ENCODE assay signal across 29 cellular contexts in genomic region chr1:176816232-176816631, GRCh38.
DNase-seq lines count a peak whose midpoint lies in the region; ATAC-seq, FAIRE-seq and TF ChIP-seq lines count a peak whose summit lies in the region.
"Had no signal": no experiment of that assay in that cellular context is flagged by ENCODE, and none has a peak within 500 bp of the region (broad histone marks: within the 10 kb centered on the region; RNA-seq: fewer than 3 reads in every experiment).

No MANE protein-coding gene starts in this region.

- no peak for TF ChIP-seq EP300 in H1 (IDR thresholded peaks at IDR 0.05; ENCODE audit: borderline replicate concordance in 1 of 2, low read depth in 2 of 2, low read length in 2 of 2)
- no peak for TF ChIP-seq EP300 in gastroesophageal sphincter (IDR thresholded peaks at IDR 0.05)

- H4K8ac ChIP-seq in H9 (replicated peaks; ENCODE audit: insufficient read length, low read depth, low read length): no peak overlapping the region
- no peak overlapping the region for H4K8ac ChIP-seq in H1 (ENCODE audit: extremely low read depth, insufficient read depth, low read length)
- H4K8ac ChIP-seq in mesendoderm (ENCODE audit: low read depth, low read length): no peak overlapping the region

- FAIRE-seq in H1 (lab: Jason Lieb, UNC): no peak
- FAIRE-seq: A204.1, GM12878, GM12892, GM18507 had no signal

- H3K27me3 Mint-ChIP-seq in GM23338 (ENCODE audit: insufficient read depth, low read depth, poor library complexity) (no peaks in the 10 kb centered on the region), H9 (ENCODE audit: low read depth) (no peaks in the 10 kb centered on the region)
- H3K27me3 Mint-ChIP-seq: CD4-positive, CD25-positive, alpha-beta regulatory T cell; CD8-positive, alpha-beta memory T cell had no signal

- TF ChIP-seq RAD21 in H1 (IDR thresholded peaks at IDR 0.05 in 1 of 2, conservative IDR thresholded peaks at IDR 0.05 in 1 of 2; ENCODE audit: low read depth in 2 of 2, low read length in 2 of 2): no peak

- H3K79me1 ChIP-seq in H9 (ENCODE audit: insufficient read depth, low read depth, low read length, poor library complexity, severe bottlenecking) (no peaks in the 10 kb centered on the region), H1 (ENCODE audit: low read depth, low read length) (no peaks in the 10 kb centered on the region), mesendoderm (ENCODE audit: low read length) (no peaks in the 10 kb centered on the region)

- H3K56ac ChIP-seq in H9 (ENCODE audit: insufficient read length, low read depth, low read length) (no peak overlapping the region), H1 (replicated peaks; ENCODE audit: insufficient read length, low read depth, low read length) (no peak overlapping the region), mesendoderm (ENCODE audit: low read length) (peak overlapping the region; percentile 63)

- no peak overlapping the region for H4K91ac ChIP-seq in H9 (ENCODE audit: insufficient read length, low read depth, low read length)
- no peak overlapping the region for H4K91ac ChIP-seq in H1 (replicated peaks; ENCODE audit: insufficient read length, low read length)

- peaks cover 32% of the 10 kb centered on the region for H3K4me1 ChIP-seq in GM23338 (ENCODE audit: insufficient read depth)
- H3K4me1 ChIP-seq in H9 (ENCODE audit: insufficient read depth, low read length): peaks cover 5% of the 10 kb centered on the region
- peaks cover 2 to 8% (median 3%) of the 10 kb centered on the region in 4 experiments; a peak in 4 of 7 replicates for H3K4me1 ChIP-seq in H1 (replicated peaks in 1 of 4; ENCODE audit: control insufficient read depth in 3 of 4, insufficient read depth in 4 of 4, low read length in 3 of 4)
- H3K4me1 ChIP-seq in mesendoderm (ENCODE audit: control insufficient read depth, low read depth, low read length): peaks cover 10% of the 10 kb centered on the region
- peaks cover 0 to 3% (median 0%) of the 10 kb centered on the region in 3 donors for H3K4me1 ChIP-seq in gastroesophageal sphincter
- H3K4me1 ChIP-seq: BE2C had no signal

- no peak overlapping the region for H3K4ac ChIP-seq in H9 (ENCODE audit: low read depth, low read length)
- peak overlapping the region; percentile 81 for H3K4ac ChIP-seq in H1 (replicated peaks; ENCODE audit: insufficient read length, low read depth, low read length)
- no peak overlapping the region for H3K4ac ChIP-seq in mesendoderm (ENCODE audit: low read depth, low read length)

- H3K4me2 ChIP-seq in GM23338 (no peak overlapping the region), H9 (ENCODE audit: insufficient read depth, insufficient read length, low read length) (no peak overlapping the region), H1 (ENCODE audit: insufficient read depth in 1 of 2, low read depth in 2 of 2, low read length in 2 of 2) (no peak overlapping the region), mesendoderm (ENCODE audit: low read length) (no peak overlapping the region)
- H3K4me2 ChIP-seq: BLaER1 had no signal

- POLR2A ChIA-PET in H1 (lab: Charles Lee; ENCODE audit: partially characterized antibody): no interaction called here

- no CpG with 5 or more reads among the region's 3 CpGs for WGBS in H9 (ENCODE audit: extremely low coverage, insufficient read length, low lambda C conversion rate)
- 86% methylated on average over 3 of the region's 3 CpGs; no CpG with 5 or more reads in 1 of the 2 experiments for WGBS in H1 (ENCODE audit: extremely low coverage in 1 of 2, insufficient coverage in 1 of 2, insufficient read length in 1 of 2, insufficient replicate concordance in 2 of 2, low coverage in 1 of 2, low lambda C conversion rate in 2 of 2, missing lambda C conversion rate in 1 of 2), 2 experiments
- WGBS in mesendoderm (ENCODE audit: extremely low coverage, insufficient coverage, low lambda C conversion rate): no CpG with 5 or more reads among the region's 3 CpGs
- 81 to 86% methylated on average over 2 to 3 of the region's 3 CpGs for WGBS in gastroesophageal sphincter (ENCODE audit: low coverage in 1 of 2), 2 donors

- H2BK20ac ChIP-seq in H9 (ENCODE audit: low read depth, low read length, poor library complexity, severe bottlenecking) (no peak overlapping the region), H1 (ENCODE audit: low read length) (no peak overlapping the region)

- no peaks in the 10 kb centered on the region for H3F3A ChIP-seq in GM23338 (replicated peaks; ENCODE audit: low read depth)

- no peak overlapping the region for H3K27ac ChIP-seq in GM23338 (ENCODE audit: low read depth)
- no peak overlapping the region for H3K27ac ChIP-seq in H9 (ENCODE audit: insufficient read length, low read depth, low read length)
- no peak overlapping the region for H3K27ac ChIP-seq in H1 (ENCODE audit: low read depth, low read length)
- no peak overlapping the region for H3K27ac ChIP-seq in mesendoderm (ENCODE audit: low read depth, low read length)
- H3K27ac ChIP-seq in gastroesophageal sphincter: no peak overlapping the region
- H3K27ac ChIP-seq: BLaER1 had no signal

- H2BK15ac ChIP-seq in H9 (ENCODE audit: low read depth, low read length) (no peak overlapping the region), H1 (ENCODE audit: low read length) (0 out of 2 replicates have a peak overlapping the region, but pooled peaks have one; percentile 72), mesendoderm (replicated peaks; ENCODE audit: low read depth) (no peak overlapping the region)

- H3K36me3 Mint-ChIP-seq in GM23338 (ENCODE audit: low read depth): peaks cover 3% of the 10 kb centered on the region; the same call in 1 of the 3 replicates
- H3K36me3 Mint-ChIP-seq in H9 (ENCODE audit: insufficient read depth in 1 of 3, low read depth in 3 of 3): no peaks in the 10 kb centered on the region
- H3K36me3 Mint-ChIP-seq: CD14-positive monocyte; CD4-positive, alpha-beta memory T cell; CD4-positive, CD25-positive, alpha-beta regulatory T cell; CD8-positive, alpha-beta memory T cell had no signal

- no peak overlapping the region for H3T11ph ChIP-seq in H9 (ENCODE audit: low read length)

- TF ChIP-seq POLR2A in H1 (IDR thresholded peaks at IDR 0.05; ENCODE audit: control extremely low read depth in 1 of 2, low read depth in 2 of 2, low read length in 2 of 2) (no peak), gastroesophageal sphincter (IDR thresholded peaks at IDR 0.05) (no peak)

- H3K4me3 Mint-ChIP-seq in GM23338: no peak overlapping the region
- H3K4me3 Mint-ChIP-seq in H9: no peak overlapping the region
- H3K4me3 Mint-ChIP-seq: CD14-positive monocyte; CD4-positive, alpha-beta memory T cell; CD4-positive, CD25-positive, alpha-beta regulatory T cell; CD8-positive, alpha-beta memory T cell had no signal

- DNase-seq in GM23338 (ENCODE audit: low spot score) (peak; percentile 30), H9 (no peak), H1 (ENCODE audit: low read depth in 1 of 2, low spot score in 2 of 2) (no peak), mesendoderm (peak; percentile 56), NK-92 (lab: John Stamatoyannopoulos, UW; ENCODE audit: unreplicated experiment) (no peak), NCI-H345 treated with DMSO at 0.1 percent for 48 hours (lab: John Stamatoyannopoulos, UW; ENCODE audit: unreplicated experiment) (no peak)
- DNase-seq: 8988T; ACHN; BE2C; C1 segment of cervical spinal cord; CD4-positive, alpha-beta memory T cell; CD4-positive, CD25-positive, alpha-beta regulatory T cell; CD8-positive, alpha-beta memory T cell; COR-L47; DMS 273 treated with DMSO at 0.1 percent for 48 hours; DMS153; DMS53; DMS79; DND-41; EL; GDM1 had no signal

- H3K18ac ChIP-seq in H9 (ENCODE audit: insufficient read length, low read depth, low read length): no peak overlapping the region
- no peak overlapping the region for H3K18ac ChIP-seq in H1 (ENCODE audit: extremely low read depth, low read length)
- peak overlapping the region; percentile 90 for H3K18ac ChIP-seq in mesendoderm (ENCODE audit: low read length)

- ATAC-seq in GM23338 (no peak), gastroesophageal sphincter (no peak), HG03108 (IDR thresholded peaks at IDR 0.05; ENCODE audit: unreplicated experiment) (no peak)
- ATAC-seq: GM12878 had no signal

- no peak overlapping the region for H3K14ac ChIP-seq in H9 (ENCODE audit: insufficient read depth, low read length)
- no peak overlapping the region for H3K14ac ChIP-seq in H1 (ENCODE audit: insufficient read length)

- H3K9ac ChIP-seq in H9 (ENCODE audit: extremely low read depth, insufficient read length, low read length): no peak overlapping the region
- no peak overlapping the region for H3K9ac ChIP-seq in H1 (replicated peaks in 1 of 4; ENCODE audit: extremely low read depth in 1 of 4, low read depth in 3 of 4, low read length in 3 of 4)
- no peak overlapping the region for H3K9ac ChIP-seq in mesendoderm (ENCODE audit: low read length)
- H3K9ac ChIP-seq: BLaER1 had no signal

- H3K27me3 ChIP-seq in GM23338 (ENCODE audit: insufficient read depth) (no peaks in the 10 kb centered on the region), H9 (ENCODE audit: insufficient read depth, low read length) (no peaks in the 10 kb centered on the region), H1 (replicated peaks in 1 of 4; ENCODE audit: control insufficient read depth in 3 of 4, extremely low read depth in 1 of 4, insufficient read depth in 3 of 4, low read length in 3 of 4) (no peaks in the 10 kb centered on the region), mesendoderm (ENCODE audit: insufficient read depth, low read length, poor library complexity) (no peaks in the 10 kb centered on the region), gastroesophageal sphincter (no peaks in the 10 kb centered on the region)
- H3K27me3 ChIP-seq: BE2C, BLaER1 had no signal

- peak overlapping the region; percentile 60 for H2BK12ac ChIP-seq in H9 (ENCODE audit: insufficient read length, low read depth, low read length)
- no peak overlapping the region for H2BK12ac ChIP-seq in H1 (ENCODE audit: low read depth, low read length)

- CTCF ChIA-PET in H1 (lab: Charles Lee; ENCODE audit: partially characterized antibody): interaction anchor here (0.8 to 1.5 kb wide), 3 partner anchors 14 to 27 kb away, joined by 3 read pairs; no protein-coding TSS in a partner anchor

- no peak overlapping the region for H2AFZ ChIP-seq in GM23338
- H2AFZ ChIP-seq in H9 (ENCODE audit: low read length): no peak overlapping the region
- H2AFZ ChIP-seq in H1 (ENCODE audit: low read length): no peak overlapping the region

- no peaks in the 10 kb centered on the region for H3K9me3 ChIP-seq in H9 (ENCODE audit: control insufficient read depth, low read depth, low read length)
- H3K9me3 ChIP-seq in H1 (ENCODE audit: insufficient read depth in 2 of 2, low read depth in 1 of 2, low read length in 1 of 2): no peaks in the 10 kb centered on the region
- H3K9me3 ChIP-seq in gastroesophageal sphincter: no peaks in the 10 kb centered on the region
- H3K9me3 ChIP-seq: BE2C, BLaER1 had no signal

- no peak overlapping the region for H2AK5ac ChIP-seq in H9 (ENCODE audit: insufficient read length, low read length)
- H2AK5ac ChIP-seq in H1 (ENCODE audit: low read depth, low read length): 0 out of 2 replicates have a peak overlapping the region, but pooled peaks have one; percentile 86
- peak overlapping the region; percentile 40 for H2AK5ac ChIP-seq in mesendoderm (ENCODE audit: low read length)

- no peaks in the 10 kb centered on the region for H3K79me2 ChIP-seq in GM23338 (replicated peaks; ENCODE audit: insufficient read depth)
- H3K79me2 ChIP-seq in H9 (ENCODE audit: insufficient read depth, low read length): no peaks in the 10 kb centered on the region
- H3K79me2 ChIP-seq in H1 (ENCODE audit: control insufficient read depth in 1 of 2, insufficient read depth in 2 of 2, low read length in 2 of 2): no peaks in the 10 kb centered on the region
- no peaks in the 10 kb centered on the region for H3K79me2 ChIP-seq in mesendoderm (ENCODE audit: control insufficient read depth, insufficient read depth, low read length)

- H2BK5ac ChIP-seq in H9 (ENCODE audit: insufficient read length, low read length) (no peak overlapping the region), H1 (ENCODE audit: low read depth, low read length) (peak overlapping the region; percentile 75; the same call in 1 of the 2 replicates), mesendoderm (ENCODE audit: low read length) (peak overlapping the region; percentile 96)

- H2BK120ac ChIP-seq in H9 (ENCODE audit: low read depth, low read length, poor library complexity, severe bottlenecking) (no peak overlapping the region), H1 (replicated peaks; ENCODE audit: low read depth, low read length) (no peak overlapping the region), mesendoderm (ENCODE audit: low read depth, low read length) (no peak overlapping the region)

- H3K23ac ChIP-seq in H9 (ENCODE audit: insufficient read length, low read depth, low read length): no peak overlapping the region
- no peak overlapping the region for H3K23ac ChIP-seq in H1 (ENCODE audit: insufficient read length)
- no peak overlapping the region for H3K23ac ChIP-seq in mesendoderm (ENCODE audit: low read length)

- H3K4me1 Mint-ChIP-seq in GM23338 (peaks cover 28% of the 10 kb centered on the region), H9 (peaks cover 15 to 21% of the 10 kb centered on the region in 2 experiments)
- H3K4me1 Mint-ChIP-seq: CD14-positive monocyte; CD4-positive, alpha-beta memory T cell; CD4-positive, CD25-positive, alpha-beta regulatory T cell; CD8-positive, alpha-beta memory T cell had no signal

- no peaks in the 10 kb centered on the region for H3K36me3 ChIP-seq in GM23338 (ENCODE audit: insufficient read depth)
- H3K36me3 ChIP-seq in H1 (ENCODE audit: control insufficient read depth in 2 of 4, insufficient read depth in 4 of 4, low read length in 3 of 4): no peaks in the 10 kb centered on the region
- H3K36me3 ChIP-seq in mesendoderm (ENCODE audit: control insufficient read depth, insufficient read depth, low read length): no peaks in the 10 kb centered on the region
- H3K36me3 ChIP-seq in gastroesophageal sphincter: no peaks in the 10 kb centered on the region
- H3K36me3 ChIP-seq: BE2C, BLaER1 had no signal

- H3K27ac Mint-ChIP-seq in GM23338 (no peak overlapping the region), H9 (no peak overlapping the region)
- H3K27ac Mint-ChIP-seq: CD14-positive monocyte; CD4-positive, CD25-positive, alpha-beta regulatory T cell had no signal

- TF ChIP-seq CTCF in GM23338 (conservative IDR thresholded peaks at IDR 0.05; ENCODE audit: low read depth in 2 of 2): no peak
- no peak for TF ChIP-seq CTCF in H9 (conservative IDR thresholded peaks at IDR 0.05)
- no peak for TF ChIP-seq CTCF in H1 (IDR thresholded peaks at IDR 0.05; ENCODE audit: control extremely low read depth in 1 of 3, insufficient read depth in 1 of 3, low read depth in 1 of 3, low read length in 3 of 3)
- no peak for TF ChIP-seq CTCF in gastroesophageal sphincter (IDR thresholded peaks at IDR 0.05)

- no peak overlapping the region for H4K5ac ChIP-seq in H9 (ENCODE audit: insufficient read length, low read depth, low read length)
- H4K5ac ChIP-seq in H1 (ENCODE audit: insufficient read length, low read depth, low read length): no peak overlapping the region
- no peak overlapping the region for H4K5ac ChIP-seq in mesendoderm (ENCODE audit: low read length)

- H3K9me2 ChIP-seq in GM23338 (ENCODE audit: insufficient read depth): no peaks in the 10 kb centered on the region

- H3K4me3 ChIP-seq in GM23338: no peak overlapping the region
- H3K4me3 ChIP-seq in H1 (ENCODE audit: extremely low read depth in 1 of 4, insufficient read depth in 2 of 4, low read depth in 3 of 4, low read length in 4 of 4): no peak overlapping the region
- H3K4me3 ChIP-seq in mesendoderm (ENCODE audit: low read length): no peak overlapping the region
- H3K4me3 ChIP-seq in gastroesophageal sphincter: no peak overlapping the region
- H3K4me3 ChIP-seq: BLaER1, GM12878 had no signal

- H4K20me1 ChIP-seq in GM23338 (replicated peaks; ENCODE audit: insufficient read depth) (no peaks in the 10 kb centered on the region), H9 (ENCODE audit: control insufficient read depth, insufficient read depth, insufficient read length) (no peaks in the 10 kb centered on the region), H1 (replicated peaks in 1 of 2; ENCODE audit: control insufficient read depth in 1 of 2, insufficient read depth in 2 of 2, low read length in 2 of 2) (no peaks in the 10 kb centered on the region)
- H4K20me1 ChIP-seq: BLaER1 had no signal

- H3K9me3 Mint-ChIP-seq in GM23338 (peaks cover 4% of the 10 kb centered on the region; the same call in 1 of the 3 replicates), H9 (peaks cover 0 to 2% of the 10 kb centered on the region in 2 experiments; a peak in 2 of 5 replicates)

- H3K23me2 ChIP-seq in H9 (ENCODE audit: insufficient read length, low read depth, low read length, poor library complexity, severe bottlenecking): no peaks in the 10 kb centered on the region
- no peaks in the 10 kb centered on the region for H3K23me2 ChIP-seq in H1 (ENCODE audit: low read depth, low read length)

Comparison
In these comparisons a context has a peak if more than half of its experiments do, and no peak if none do; other contexts are left out.
1. DNase-seq: peak in GM23338 (single experiment) and mesendoderm (single experiment); none in H9 (single experiment), H1 (0 of 2), NK-92 (single experiment) and NCI-H345 treated with DMSO at 0.1 percent for 48 hours (single experiment).